ENCODE assay signal across 12 cellular contexts in genomic region chr10:103216378-103216777, GRCh38. TPM values are rescaled to one million over a fixed set of nuclear protein-coding genes. Genes with fewer than 3 reads are reported as not detected.
A peak's percentile ranks its signal among the peaks of the same experiment; 100 is the strongest.
DNase-seq lines count a peak whose midpoint lies in the region; ATAC-seq, FAIRE-seq and TF ChIP-seq lines count a peak whose summit lies in the region.
"Not testable (repeated sequence)": the region's sequence is repeated elsewhere in the genome, so short reads cannot be mapped to it uniquely, and the experiment has no call there.
"Had no signal": no experiment of that assay in that cellular context is flagged by ENCODE, and none has a peak within 500 bp of the region (broad histone marks: within the 10 kb centered on the region; RNA-seq: fewer than 3 reads in every experiment).

No MANE protein-coding gene starts in this region.

- not testable (repeated sequence) for H4K5ac ChIP-seq in mesendoderm (ENCODE audit: low read length)

- not testable (repeated sequence) for H3K4ac ChIP-seq in mesendoderm (ENCODE audit: low read depth, low read length)

- TF ChIP-seq EP300 in A549 (IDR thresholded peaks at IDR 0.05) = not testable (repeated sequence)

- H2AFZ ChIP-seq in parathyroid adenoma = peak overlapping the region; percentile 35

- not testable (repeated sequence) for TF ChIP-seq POLR2A in A549 (IDR thresholded peaks at IDR 0.05; ENCODE audit: low read length)

- not testable (repeated sequence) for H3K56ac ChIP-seq in mesendoderm (ENCODE audit: low read length)

- not testable (repeated sequence) for H3K79me1 ChIP-seq in mesendoderm (ENCODE audit: low read length)

- H3K4me2 ChIP-seq in A549 = peak overlapping the region; percentile 41; the same call in 2 of the 3 replicates
- not testable (repeated sequence) for H3K4me2 ChIP-seq in mesendoderm (ENCODE audit: low read length); parathyroid adenoma (ENCODE audit: low read length)

- not testable (repeated sequence) for TF ChIP-seq RAD21 in A549 (conservative IDR thresholded peaks at IDR 0.05 in 1 of 2, IDR thresholded peaks at IDR 0.05 in 1 of 2)

- peak overlapping the region; percentile 38 for H3K9ac ChIP-seq in HUES6 (ENCODE audit: low read length)
- H3K9ac ChIP-seq in mesendoderm (ENCODE audit: low read length); parathyroid adenoma: not testable (repeated sequence)

- H2BK5ac ChIP-seq in mesendoderm (ENCODE audit: low read length) = not testable (repeated sequence)

- H3K27me3 ChIP-seq in HUES6 (ENCODE audit: control insufficient read depth, insufficient read depth, low read length); mesendoderm (ENCODE audit: insufficient read depth, low read length, poor library complexity); parathyroid adenoma (ENCODE audit: control insufficient read depth, insufficient read depth, low read length): not testable (repeated sequence)

- not testable (repeated sequence) for H2AK5ac ChIP-seq in mesendoderm (ENCODE audit: low read length)

- not testable (repeated sequence) for H3K4me3 ChIP-seq in A549; HUES6 (ENCODE audit: low read depth, low read length); fibroblast of the aortic adventitia (ENCODE audit: low read depth, low read length); mesendoderm (ENCODE audit: low read length); parathyroid adenoma (ENCODE audit: low read depth, low read length)

- CTCF ChIA-PET in A549 (lab: Yijun Ruan, JAX) = interaction anchor here (1.2 to 1.5 kb wide), 3 partner anchors 9 to 30 kb away, joined by 3 to 4 read pairs (median 3); no protein-coding TSS in a partner anchor

- H3K18ac ChIP-seq in mesendoderm (ENCODE audit: low read length) = not testable (repeated sequence)

- WGBS in A549 (ENCODE audit: missing lambda C conversion rate) = 35% methylated on average over 4 of the region's 4 CpGs
- no CpG with 5 or more reads among the region's 4 CpGs for WGBS in mesendoderm (ENCODE audit: extremely low coverage, insufficient coverage, low lambda C conversion rate)

- peaks cover 32% of the 10 kb centered on the region; the same call in 1 of the 2 replicates for H3K36me3 ChIP-seq in HUES6 (ENCODE audit: control insufficient read depth, insufficient read depth, low read length)
- not testable (repeated sequence) for H3K36me3 ChIP-seq in mesendoderm (ENCODE audit: control insufficient read depth, insufficient read depth, low read length); parathyroid adenoma (ENCODE audit: control insufficient read depth, insufficient read depth, low read length)

- not testable (repeated sequence) for H3K9me3 ChIP-seq in A549; parathyroid adenoma (ENCODE audit: control insufficient read depth, low read length)
- H3K9me3 ChIP-seq in HUES6 (ENCODE audit: control insufficient read depth, insufficient read depth, low read depth, low read length) = peaks cover 44% of the 10 kb centered on the region

- not testable (repeated sequence) for H2BK15ac ChIP-seq in mesendoderm (replicated peaks; ENCODE audit: low read depth)

- POLR2A ChIA-PET in A549 (lab: Yijun Ruan, JAX) = not testable (repeated sequence)

- peaks cover 17% of the 10 kb centered on the region for H3K4me1 ChIP-seq in A549
- H3K4me1 ChIP-seq in HUES6 (ENCODE audit: control insufficient read depth, insufficient read depth, low read length); mesendoderm (ENCODE audit: control insufficient read depth, low read depth, low read length); parathyroid adenoma: not testable (repeated sequence)

- not testable (repeated sequence) for ATAC-seq in A549

- H4K8ac ChIP-seq in mesendoderm (ENCODE audit: low read depth, low read length) = not testable (repeated sequence)

- not testable (repeated sequence) for H3K79me2 ChIP-seq in mesendoderm (ENCODE audit: control insufficient read depth, insufficient read depth, low read length); parathyroid adenoma

- FAIRE-seq in A549 (lab: Jason Lieb, UNC); RCC 7860 (lab: Jason Lieb, UNC): not testable (repeated sequence)

- not testable (repeated sequence) for TF ChIP-seq CTCF in A549 (IDR thresholded peaks at IDR 0.05); fibroblast of the aortic adventitia (IDR thresholded peaks at IDR 0.05; ENCODE audit: insufficient read depth, low read length); parathyroid adenoma (IDR thresholded peaks at IDR 0.05)

- peak overlapping the region; percentile 35 to 58; a peak in 4 of 6 replicates for H3K27ac ChIP-seq in A549
- not testable (repeated sequence) for H3K27ac ChIP-seq in HUES6 (ENCODE audit: low read depth, low read length); mesendoderm (ENCODE audit: low read depth, low read length); parathyroid adenoma

- DNase-seq in A549 (ENCODE audit: low read depth in 1 of 2, low spot score in 1 of 2) = not testable (repeated sequence)
- DNase-seq in GM03348 (ENCODE audit: low spot score) (peak; percentile 43), RCC 7860 (ENCODE audit: low spot score) (peak; percentile 22), astrocyte of the hippocampus (ENCODE audit: low read depth, low spot score) (peak; percentile 57), fibroblast of the aortic adventitia (ENCODE audit: low read depth) (peak; percentile 84), mesendoderm (peak; percentile 72)

- H3K23ac ChIP-seq in mesendoderm (ENCODE audit: low read length) = not testable (repeated sequence)

- not testable (repeated sequence) for H2BK120ac ChIP-seq in mesendoderm (ENCODE audit: low read depth, low read length)

RNA-seq across cellular contexts. Expression of gene NT5C2, which starts 23.3 kb away (rescaled TPM):
- 163 and 177 TPM in 2 replicates for polyA plus RNA-seq in A549 (2011; rRNA removed)
- polyA plus RNA-seq in A549 (2012; cell fraction: cytosol; rRNA removed) = 42.1 and 50.9 TPM in 2 replicates
- polyA plus RNA-seq in A549 (2012; cell fraction: nucleus; rRNA removed) = 21.7 and 40.4 TPM in 2 replicates
- 81.8 to 89.4 TPM (median 86.4 TPM) in 3 replicates for polyA plus RNA-seq in A549 (2017; fragmentation: RNase III; extraction: RNeasy Plus Mini Kit Qiagen cat#74134 plus additional on column Dnase treatment)
- polyA minus RNA-seq in A549 (2011; rRNA and poly(A)+ RNA removed) = 64.4 and 78.0 TPM in 2 replicates
- 95.2 and 122 TPM in 2 replicates for total RNA-seq in fibroblast of the aortic adventitia (ENCODE audit: low replicate concordance)
- 59.8 TPM for polyA plus RNA-seq in mesendoderm (2013, experiment 1 of 2)
- polyA plus RNA-seq in mesendoderm (2013, experiment 2 of 2) = 62.1 TPM

RNA-seq across cellular contexts. Expression of gene RPEL1, which starts 29.3 kb away (rescaled TPM):
- 0.12 and 0.34 TPM in 2 replicates for polyA plus RNA-seq in A549 (2011; rRNA removed)
- polyA plus RNA-seq in A549 (2012; cell fraction: cytosol; rRNA removed) = 0.04 and 0.08 TPM in 2 replicates
- polyA plus RNA-seq in A549 (2012; cell fraction: nucleus; rRNA removed) = 0.06 and 0.07 TPM in 2 replicates
- 0.13 to 0.20 TPM (median 0.16 TPM) in 3 replicates for polyA plus RNA-seq in A549 (2017; fragmentation: RNase III; extraction: RNeasy Plus Mini Kit Qiagen cat#74134 plus additional on column Dnase treatment)
- 0.41 and 0.88 TPM in 2 replicates for polyA minus RNA-seq in A549 (2011; rRNA and poly(A)+ RNA removed)
- under 0.01 and 0.82 TPM in 2 replicates for total RNA-seq in fibroblast of the aortic adventitia (ENCODE audit: low replicate concordance)
- 0.01 TPM for polyA plus RNA-seq in mesendoderm (2013, experiment 1 of 2)
- 0.01 TPM for polyA plus RNA-seq in mesendoderm (2013, experiment 2 of 2)
- total RNA-seq: CD4-positive, alpha-beta T cell; HT1080; PC-9 had no signal
- polyA plus RNA-seq: IgD-negative memory B cell had no signal
